ENCODE assay signal across 8 cellular contexts in the genomic region with DNA sequence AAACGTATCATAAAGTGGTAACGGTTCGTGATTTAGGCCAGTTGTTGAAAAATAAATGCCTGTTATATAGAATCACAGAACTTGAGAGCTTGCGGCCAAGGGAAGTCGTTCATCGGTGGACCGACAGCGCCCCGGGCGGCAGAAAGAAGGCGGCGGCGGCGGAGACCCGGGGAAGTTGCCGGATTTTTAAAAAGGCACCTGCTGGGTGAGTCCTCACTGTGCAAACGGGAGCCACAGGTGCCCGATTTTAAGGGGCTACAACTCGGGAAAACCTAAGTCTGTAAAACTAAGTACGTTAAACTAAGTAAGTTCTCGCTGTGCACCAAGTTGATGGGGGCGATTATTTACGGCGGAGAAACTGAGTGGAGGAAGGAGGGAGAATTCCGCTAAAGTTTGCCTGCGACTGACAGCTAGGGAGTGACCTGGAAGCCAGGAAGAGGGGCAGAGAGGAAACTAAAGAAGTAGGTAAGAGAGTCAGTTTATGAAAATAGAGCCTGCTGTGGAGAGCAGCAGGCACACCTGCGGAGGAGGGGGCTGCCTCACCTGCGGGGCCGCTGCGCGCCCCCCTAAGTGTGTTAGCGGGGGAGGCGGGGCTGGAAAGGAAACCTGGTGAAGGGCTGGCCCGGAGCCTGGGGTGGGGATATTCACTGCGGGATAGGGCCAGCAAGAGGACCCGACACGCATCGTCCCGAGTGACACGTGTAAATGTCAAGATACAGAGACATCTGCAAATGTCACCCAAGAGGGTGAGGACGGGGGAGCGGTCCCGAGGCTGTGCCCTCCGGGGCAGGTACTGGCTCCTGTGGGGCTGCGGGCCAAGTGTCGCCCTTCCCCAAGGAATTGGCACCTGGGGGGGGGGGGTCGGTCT. TPM values are rescaled to one million over a fixed set of nuclear protein-coding genes. Genes with fewer than 3 reads are reported as not detected.
DNase-seq lines count a peak whose midpoint lies in the region; ATAC-seq, FAIRE-seq and TF ChIP-seq lines count a peak whose summit lies in the region.

No MANE protein-coding gene starts in this region.

- CTCF ChIA-PET in SK-N-SH (lab: Yijun Ruan, JAX) = interaction anchor here (0.6 to 4.0 kb wide), 66 partner anchors 8 to 1028 kb away, joined by 3 to 33 read pairs (median 4); no protein-coding TSS in a partner anchor

- peaks cover 0 to 10% of the 10 kb centered on the region in 2 experiments; a peak in 2 of 4 replicates for H3K4me1 ChIP-seq in SK-N-SH (ENCODE audit: control insufficient read depth in 1 of 2, insufficient read depth in 2 of 2, low read depth in 1 of 2, low read length in 1 of 2)
- no peaks in the 10 kb centered on the region for H3K4me1 ChIP-seq in small intestine (ENCODE audit: control insufficient read depth in 2 of 2, insufficient read depth in 1 of 2, low read depth in 1 of 2, low read length in 1 of 2)

- FAIRE-seq in bronchial epithelial cell (lab: Jason Lieb, UNC) = no peak
- FAIRE-seq in small intestine (lab: Jason Lieb, UNC) = no peak

- TF ChIP-seq RAD21 in SK-N-SH (IDR thresholded peaks at IDR 0.05; ENCODE audit: low read length) = peak; percentile 88

- DNase-seq in activated T-cell treated with anti-CD3 and anti-CD28 coated beads for 1 hour (ENCODE audit: low read depth) = peak; percentile 2
- no peak for DNase-seq in activated T-cell treated with anti-CD3 and anti-CD28 coated beads for 4 hours
- peak; percentile 80 for DNase-seq in SK-N-SH
- peak; percentile 50 for DNase-seq in bronchial epithelial cell (ENCODE audit: low read depth)
- peak; percentile 72 for DNase-seq in inferior parietal cortex (ENCODE audit: extremely low spot score)
- peak; percentile 6 for DNase-seq in small intestine

- H3K79me2 ChIP-seq in SK-N-SH (ENCODE audit: insufficient read depth) = peaks cover 9% of the 10 kb centered on the region

- POLR2A ChIA-PET in SK-N-SH (lab: Yijun Ruan, JAX) = interaction anchor here (0.6 to 1.3 kb wide), 4 partner anchors 15 to 329 kb away, joined by 3 read pairs; no protein-coding TSS in a partner anchor

- H3F3A ChIP-seq in SK-N-SH (replicated peaks; ENCODE audit: insufficient read depth) = peaks cover 17% of the 10 kb centered on the region

- H3K27ac ChIP-seq in SK-N-SH (ENCODE audit: low read depth in 2 of 2, low read length in 1 of 2) (peak overlapping the region; percentile 54 to 76), small intestine (ENCODE audit: low read depth in 1 of 2, low read length in 1 of 2) (no peak overlapping the region)

- H3K9me3 ChIP-seq in SK-N-SH (no peaks in the 10 kb centered on the region; the same call in none of the 2 replicates), small intestine (ENCODE audit: control insufficient read depth, low read depth) (no peaks in the 10 kb centered on the region)

- H3K27me3 ChIP-seq in SK-N-SH (ENCODE audit: insufficient read depth) (no peaks in the 10 kb centered on the region), bronchial epithelial cell (ENCODE audit: control insufficient read depth, insufficient read depth, low read length) (no peaks in the 10 kb centered on the region), small intestine (ENCODE audit: control insufficient read depth in 2 of 2, insufficient read depth in 2 of 2, low read length in 2 of 2) (peaks cover 5 to 6% of the 10 kb centered on the region in 2 donors)

- peak overlapping the region; percentile 86 for H2AFZ ChIP-seq in SK-N-SH (ENCODE audit: low read depth)

- peak; percentile 96 for TF ChIP-seq CTCF in SK-N-SH (IDR thresholded peaks at IDR 0.05)
- TF ChIP-seq CTCF in bronchial epithelial cell (IDR thresholded peaks at IDR 0.05; ENCODE audit: insufficient read depth, low read length, severe bottlenecking) = peak; percentile 84

- ATAC-seq in GM19463 (IDR thresholded peaks at IDR 0.05; ENCODE audit: unreplicated experiment) (no peak), GM18502 (IDR thresholded peaks at IDR 0.05; ENCODE audit: poor library complexity, unreplicated experiment) (no peak)

- H3K9me2 ChIP-seq in SK-N-SH = no peaks in the 10 kb centered on the region

- peaks cover 0 to 4% of the 10 kb centered on the region in 2 experiments for H3K36me3 ChIP-seq in SK-N-SH (replicated peaks in 1 of 2; ENCODE audit: control insufficient read depth in 1 of 2, insufficient read depth in 2 of 2, low read length in 1 of 2)
- H3K36me3 ChIP-seq in bronchial epithelial cell (ENCODE audit: control insufficient read depth, insufficient read depth, low read length) = no peaks in the 10 kb centered on the region
- no peaks in the 10 kb centered on the region for H3K36me3 ChIP-seq in small intestine (ENCODE audit: control insufficient read depth in 2 of 2, insufficient read depth in 2 of 2, low read length in 2 of 2)

- 2% methylated on average over 36 of the region's 47 CpGs for WGBS in SK-N-SH (ENCODE audit: low lambda C conversion rate)
- WGBS in small intestine, 3 donors = 3 to 9% (median 4%) methylated on average over 47 of the region's 47 CpGs

- H4K20me1 ChIP-seq in SK-N-SH (ENCODE audit: insufficient read depth) = no peaks in the 10 kb centered on the region

- H3K4me3 ChIP-seq in SK-N-SH (ENCODE audit: low read depth in 2 of 2, low read length in 1 of 2) = peak overlapping the region; percentile 60 to 71
- peak overlapping the region; percentile 47 for H3K4me3 ChIP-seq in bronchial epithelial cell (ENCODE audit: low read depth, low read length)
- H3K4me3 ChIP-seq in small intestine (ENCODE audit: low read depth in 1 of 2, low read length in 2 of 2) = peak overlapping the region in 1 of 2 donors; percentile 41

- TF ChIP-seq EP300 in SK-N-SH (IDR thresholded peaks at IDR 0.05; ENCODE audit: borderline replicate concordance in 1 of 2, low read depth in 1 of 2, low read length in 1 of 2) = peak in 1 of 2 experiments; percentile 38; a peak in 1 of 4 replicates

- H3K9ac ChIP-seq in SK-N-SH = peak overlapping the region; percentile 55

- H3K4me2 ChIP-seq in SK-N-SH = peak overlapping the region; percentile 87

TF ChIP-seq in SK-N-SH, 30 proteins besides CTCF, POLR2A, EP300 and RAD21:
- TF ChIP-seq CHD2 (IDR thresholded peaks at IDR 0.05; ENCODE audit: low read length, partially characterized antibody) (peak; percentile 44), TAF1 (IDR thresholded peaks at IDR 0.05; ENCODE audit: borderline replicate concordance, low read depth, low read length) (no peak), MAX (IDR thresholded peaks at IDR 0.05; ENCODE audit: low read depth) (no peak), SMC3 (IDR thresholded peaks at IDR 0.05; ENCODE audit: low read depth, low read length) (peak; percentile 69), TCF12 (IDR thresholded peaks at IDR 0.05) (peak; percentile 21; the same call in 1 of the 2 replicates), FOSL2 (IDR thresholded peaks at IDR 0.05; ENCODE audit: borderline replicate concordance, low read depth) (no peak), SIN3A (IDR thresholded peaks at IDR 0.05; ENCODE audit: borderline replicate concordance, low read depth, low read length) (peak; percentile 4; the same call in 1 of the 2 replicates), FOXM1 (IDR thresholded peaks at IDR 0.05; ENCODE audit: low read depth) (no peak), NRF1 (IDR thresholded peaks at IDR 0.05; ENCODE audit: low read depth, low read length) (no peak), MXI1 (IDR thresholded peaks at IDR 0.05; ENCODE audit: low read depth, low read length) (peak; percentile 81; the same call in 1 of the 2 replicates)

RNA-seq across cellular contexts. Expression of gene ADAM12, which starts 1.0 kb away (rescaled TPM):
- polyA plus RNA-seq in SK-N-SH (2012; rRNA removed) = 24.0 and 25.0 TPM in 2 replicates
- 29.1 and 32.7 TPM in 2 replicates for polyA plus RNA-seq in SK-N-SH (2012; cell fraction: cytosol; rRNA removed)
- 26.1 and 36.9 TPM in 2 replicates for polyA plus RNA-seq in SK-N-SH (2012; cell fraction: nucleus; rRNA removed)
- under 0.01 and 1.8 TPM in 2 replicates for total RNA-seq in bronchial epithelial cell
- under 1 TPM in 1 of 3 donors, not detected in 2; 0.45 TPM for polyA plus RNA-seq in small intestine

Comparison
In these comparisons a context has a peak if more than half of its experiments do, and no peak if none do; other contexts are left out.
1. H3K27ac ChIP-seq: peak in SK-N-SH (2 of 2); none in small intestine (0 of 2).
2. RNA of gene ADAM12, which starts 1.0 kb away (polyA plus RNA-seq): 24.0 to 36.9 TPM in SK-N-SH; 0.45 TPM in small intestine; every median in the first group is over 10 times any median in the second.